8 cellular contexts compared by ENCODE assay signal in genomic region chr19:40529093-40529954, GRCh38.
DNase-seq lines count a peak whose midpoint lies in the region; ATAC-seq lines count a peak whose summit lies in the region.

No MANE protein-coding gene starts in this region.

- ATAC-seq in GM21529 (IDR thresholded peaks at IDR 0.05; ENCODE audit: unreplicated experiment): no peak

- DNase-seq in ELF-1 (ENCODE audit: low read depth, low spot score) (peak; percentile 95), HPDE6-E6E7 (ENCODE audit: extremely low spot score) (peak; percentile 96), NCI-H82 (lab: John Stamatoyannopoulos, UW) (peak; percentile 96), medulla oblongata (ENCODE audit: extremely low spot score) (peak; percentile 83)
- peak; percentile 74 to 83 for DNase-seq in activated CD8-positive, alpha-beta memory T cell treated with anti-CD3 and anti-CD28 coated beads for 1 hour (ENCODE audit: extremely low read depth in 1 of 2, low read depth in 1 of 2)
- DNase-seq in effector CD4-positive, alpha-beta T cell: peak; percentile 81
- DNase-seq in stimulated activated CD4-positive, alpha-beta T cell treated with anti-CD3 and anti-CD28 coated beads, TNF-alpha, amount 100 ng/mL, for 1 hour (ENCODE audit: low read depth in 3 of 3, low spot score in 1 of 3): peak; percentile 70 to 89 (median 88)
